In genomic region chr4:24909606-24910005, GRCh38 we compare ENCODE assay signal across 10 cellular contexts. TPM values are rescaled to one million over a fixed set of nuclear protein-coding genes. Genes with fewer than 3 reads are reported as not detected.
"Had no signal": no experiment of that assay in that cellular context is flagged by ENCODE, and none has a peak within 500 bp of the region (broad histone marks: within the 10 kb centered on the region; RNA-seq: fewer than 3 reads in every experiment).

No MANE protein-coding gene starts in this region.

RNA-seq across cellular contexts. Expression of gene CCDC149, which starts 3.2 kb away (rescaled TPM):
- total RNA-seq: activated B cell treated with CpG ODN at 0.5 μM for 24 hours; activated CD4-positive, alpha-beta memory T cell treated with anti-CD3 and anti-CD28 coated beads for 36 hours; activated CD4-positive, alpha-beta memory T cell treated with anti-CD3 and anti-CD28 coated beads, Interleukin-2, amount 10 ng/mL, durations not matched to agents 7 days and 5 days; activated CD4-positive, alpha-beta T cell treated with anti-CD3 and anti-CD28 coated beads, Interleukin-2, amount 10 ng/mL, durations not matched to agents 24 days and 14 days; activated CD4-positive, alpha-beta T cell treated with anti-CD3 and anti-CD28 coated beads, Interleukin-2, amount 10 ng/mL, durations not matched to agents 7 days and 5 days; activated CD8-positive, alpha-beta memory T cell treated with anti-CD3 and anti-CD28 coated beads for 36 hours; activated CD8-positive, alpha-beta memory T cell treated with anti-CD3 and anti-CD28 coated beads, Interleukin-2, amount 10 ng/mL, durations not matched to agents 7 days and 5 days; activated CD8-positive, alpha-beta T cell treated with anti-CD3 and anti-CD28 coated beads for 36 hours; activated CD8-positive, alpha-beta T cell treated with anti-CD3 and anti-CD28 coated beads, Interleukin-2, amount 10 ng/mL, durations not matched to agents 7 days and 5 days; T-helper 1 cell treated with Interleukin-12 subunit alpha and Interleukin-12 subunit beta and Interleukin-4 antibody, amounts not matched to agents 30 ng/mL and 1 ng/mL, for 36 hours had no signal
